Comparison of ENCODE assay signal across 8 cellular contexts in the genomic region with DNA sequence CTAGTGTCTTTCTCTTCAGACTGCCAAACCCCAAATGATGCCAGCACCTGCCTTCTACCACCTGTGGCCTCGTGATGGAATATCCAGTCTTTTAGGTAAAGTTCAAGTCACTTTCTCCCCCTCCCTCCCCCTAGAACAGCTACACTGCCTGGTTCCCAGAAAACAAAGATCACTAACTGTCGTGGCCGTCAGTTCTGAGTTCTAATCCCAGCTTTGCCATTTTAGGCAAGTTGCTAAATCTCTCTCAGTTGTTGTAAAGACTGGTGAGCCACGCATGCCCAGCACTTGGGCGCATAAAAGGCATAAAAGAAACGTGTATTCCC. TPM values are rescaled to one million over a fixed set of nuclear protein-coding genes. Genes with fewer than 3 reads are reported as not detected.
DNase-seq lines count a peak whose midpoint lies in the region; ATAC-seq and TF ChIP-seq lines count a peak whose summit lies in the region.

No MANE protein-coding gene starts in this region.

- H3K27ac ChIP-seq in DOHH2 (ENCODE audit: low read depth, low read length), result peak overlapping the region; percentile 69
- H3K27ac ChIP-seq in PC-3 (ENCODE audit: low read length), result peak overlapping the region; percentile 96
- peak overlapping the region; percentile 95 for H3K27ac ChIP-seq in parathyroid adenoma

- H3K79me2 ChIP-seq in DOHH2 (ENCODE audit: control insufficient read depth, low read length), result peaks cover 39% of the 10 kb centered on the region
- H3K79me2 ChIP-seq in PC-3 (ENCODE audit: low read length), result peaks cover 39% of the 10 kb centered on the region
- H3K79me2 ChIP-seq in parathyroid adenoma, result no peaks in the 10 kb centered on the region

- H4K20me1 ChIP-seq in DOHH2 (ENCODE audit: control insufficient read depth, insufficient read depth, low read depth, low read length), result no peaks in the 10 kb centered on the region
- 0 out of 2 replicates have a peak, but pooled peaks cover 7% of the 10 kb centered on the region for H4K20me1 ChIP-seq in PC-3 (ENCODE audit: low read length)

- H3K4me1 ChIP-seq in DOHH2 (ENCODE audit: control insufficient read depth, low read length) (peaks cover 57% of the 10 kb centered on the region), PC-3 (ENCODE audit: insufficient read depth, low read length) (peaks cover 29% of the 10 kb centered on the region), parathyroid adenoma (peaks cover 20% of the 10 kb centered on the region)

- H3K27me3 ChIP-seq in DOHH2 (ENCODE audit: control insufficient read depth, low read length), result no peaks in the 10 kb centered on the region
- H3K27me3 ChIP-seq in PC-3 (ENCODE audit: low read length), result no peaks in the 10 kb centered on the region
- no peaks in the 10 kb centered on the region for H3K27me3 ChIP-seq in parathyroid adenoma (ENCODE audit: control insufficient read depth, insufficient read depth, low read length)

- intact Hi-C loops in PC-3 (cut with micrococcal nuclease), result loop anchor here (1.0 to 5.0 kb wide), 6 partner anchors 11 to 135 kb away; partner anchors contain the start of gene THRAP3

- peaks cover 30% of the 10 kb centered on the region for H3K4me1 Mint-ChIP-seq in endothelial cell (ENCODE audit: unreplicated experiment)

- H3K27me3 Mint-ChIP-seq in endothelial cell (ENCODE audit: unreplicated experiment), result peaks cover 15% of the 10 kb centered on the region

- H2AFZ ChIP-seq in PC-3 (ENCODE audit: low read length) (no peak overlapping the region), parathyroid adenoma (peak overlapping the region; percentile 86)

- H3K9me3 Mint-ChIP-seq in endothelial cell (ENCODE audit: unreplicated experiment), result no peaks in the 10 kb centered on the region

- POLR2A ChIA-PET in PC-3 (lab: Charles Lee; ENCODE audit: unreplicated experiment), result interaction anchor here (0.5 to 1.0 kb wide), 6 partner anchors 10 to 150 kb away, joined by 3 to 14 read pairs (median 3); no protein-coding TSS in a partner anchor

- TF ChIP-seq CTCF in DOHH2 (IDR thresholded peaks at IDR 0.05; ENCODE audit: low read depth, low read length, poor library complexity, severe bottlenecking) (no peak), PC-3 (conservative IDR thresholded peaks at IDR 0.05; ENCODE audit: low read depth, low read length) (no peak), endothelial cell (IDR thresholded peaks at IDR 0.05; ENCODE audit: unreplicated experiment) (no peak), parathyroid adenoma (IDR thresholded peaks at IDR 0.05) (no peak)

- BruUV-seq in PC-3 (replicated peaks; lab: Mats Ljungman, UMichigan), result TSS peak; percentile 87

- H3K4me3 Mint-ChIP-seq in endothelial cell (ENCODE audit: unreplicated experiment), result peak overlapping the region; percentile 95

- CTCF ChIA-PET in PC-3 (lab: Charles Lee), result interaction anchor here (0.6 to 1.8 kb wide), 10 partner anchors 12 to 193 kb away, joined by 3 to 31 read pairs (median 4); partner anchors contain the start of genes SH3D21 and THRAP3

- H3K9me3 ChIP-seq in DOHH2 (ENCODE audit: control insufficient read depth, insufficient read depth, low read length), result no peaks in the 10 kb centered on the region
- H3K9me3 ChIP-seq in PC-3 (ENCODE audit: low read length), result no peaks in the 10 kb centered on the region
- H3K9me3 ChIP-seq in parathyroid adenoma (ENCODE audit: control insufficient read depth, low read length), result no peaks in the 10 kb centered on the region

- H3K36me3 Mint-ChIP-seq in endothelial cell (ENCODE audit: low read depth, unreplicated experiment), result peaks cover 11% of the 10 kb centered on the region

- H3F3A ChIP-seq in DOHH2 (ENCODE audit: control insufficient read depth, insufficient read depth) (peaks cover 7% of the 10 kb centered on the region), PC-3 (ENCODE audit: low read length, unreplicated experiment) (no peaks in the 10 kb centered on the region)

- H3K4me3 ChIP-seq in DOHH2 (ENCODE audit: low read length), result peak overlapping the region; percentile 66
- peak overlapping the region; percentile 45; the same call in 1 of the 2 replicates for H3K4me3 ChIP-seq in PC-3 (ENCODE audit: low read length)
- H3K4me3 ChIP-seq in parathyroid adenoma (ENCODE audit: low read depth, low read length), result peak overlapping the region; percentile 84

- H3K27ac Mint-ChIP-seq in endothelial cell (ENCODE audit: unreplicated experiment), result peak overlapping the region; percentile 89

- DNase-seq in PC-3 (no peak), endothelial cell (ENCODE audit: low spot score) (no peak), NCI-H1105 treated with DMSO at 0.1 percent for 48 hours (lab: John Stamatoyannopoulos, UW) (no peak), mesenteric fat pad (ENCODE audit: low spot score) (no peak)

- H3K36me3 ChIP-seq in DOHH2 (ENCODE audit: control insufficient read depth, low read length) (peaks cover 13% of the 10 kb centered on the region), PC-3 (ENCODE audit: low read depth, low read length) (0 out of 2 replicates have a peak, but pooled peaks cover 4% of the 10 kb centered on the region), parathyroid adenoma (ENCODE audit: control insufficient read depth, insufficient read depth, low read length) (no peaks in the 10 kb centered on the region)

- H3K9me2 ChIP-seq in DOHH2 (replicated peaks; ENCODE audit: control insufficient read depth, low read length) (no peaks in the 10 kb centered on the region), PC-3 (replicated peaks; ENCODE audit: low read length) (no peaks in the 10 kb centered on the region)

- H3K4me2 ChIP-seq in DOHH2 (ENCODE audit: low read length) (peak overlapping the region; percentile 79), PC-3 (ENCODE audit: low read length) (peak overlapping the region; percentile 81), parathyroid adenoma (ENCODE audit: low read length) (peak overlapping the region; percentile 60)

- H3K9ac ChIP-seq in PC-3 (ENCODE audit: low read length) (peak overlapping the region; percentile 81), parathyroid adenoma (no peak overlapping the region)

- ATAC-seq in PC-3 (no peak), HG02938 (IDR thresholded peaks at IDR 0.05; ENCODE audit: unreplicated experiment) (no peak), HG03025 (IDR thresholded peaks at IDR 0.05; ENCODE audit: low FRiP score, unreplicated experiment) (no peak)

RNA-seq across cellular contexts. Expression of gene TRAPPC3, which starts 0.6 kb away (rescaled TPM):
- total RNA-seq in PC-3 (2014; rRNA removed), result 119 and 236 TPM in 2 replicates
- 50.7 TPM for total RNA-seq in endothelial cell (ENCODE audit: unreplicated experiment)
- total RNA-seq in mesenteric fat pad, result 68.3 TPM

RNA-seq across cellular contexts. Expression of gene MAP7D1, which starts 6.0 kb away (rescaled TPM):
- 113 and 160 TPM in 2 replicates for total RNA-seq in PC-3 (2014; rRNA removed)
- total RNA-seq in endothelial cell (ENCODE audit: unreplicated experiment), result 189 TPM
- 225 TPM for total RNA-seq in mesenteric fat pad

RNA-seq across cellular contexts. Expression of gene COL8A2, which starts 24.9 kb away (rescaled TPM):
- total RNA-seq in PC-3 (2014; rRNA removed) (0.26 and 0.58 TPM in 2 replicates), endothelial cell (ENCODE audit: unreplicated experiment) (0.13 TPM), mesenteric fat pad (3.3 TPM)
